ENCODE assay signal across 14 cellular contexts in the genomic region with DNA sequence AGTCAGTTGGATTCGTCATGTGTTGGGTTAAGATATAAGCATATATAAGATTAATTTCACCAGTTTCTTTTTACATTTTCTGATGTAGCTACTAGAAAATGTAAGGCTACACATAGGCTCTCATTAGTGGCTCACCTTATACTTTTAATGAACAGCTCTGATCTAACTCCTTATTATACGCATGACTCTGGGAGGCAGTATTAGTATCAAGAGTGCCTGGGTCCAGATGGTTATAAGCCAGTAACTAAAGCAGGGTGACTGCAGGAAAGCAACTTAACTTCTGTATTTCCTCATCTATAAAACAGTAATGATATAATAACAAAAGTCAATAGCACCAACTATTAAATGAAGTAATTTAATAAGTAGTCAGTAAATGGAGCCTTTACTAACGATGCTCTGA. TPM values are rescaled to one million over a fixed set of nuclear protein-coding genes. Genes with fewer than 3 reads are reported as not detected.
A peak's percentile ranks its signal among the peaks of the same experiment; 100 is the strongest.
DNase-seq lines count a peak whose midpoint lies in the region; ATAC-seq and TF ChIP-seq lines count a peak whose summit lies in the region.
"Had no signal": no experiment of that assay in that cellular context is flagged by ENCODE, and none has a peak within 500 bp of the region (broad histone marks: within the 10 kb centered on the region; RNA-seq: fewer than 3 reads in every experiment).

No MANE protein-coding gene starts in this region.

- H3K36me3 Mint-ChIP-seq in IgD-negative memory B cell (peaks cover 3% of the 10 kb centered on the region), natural killer cell (peaks cover 5% of the 10 kb centered on the region)
- peaks cover 11% of the 10 kb centered on the region for H3K36me3 Mint-ChIP-seq in activated T-helper 1 cell treated with anti-CD3 and anti-CD28 coated beads, Interleukin-12 subunit alpha, Interleukin-12 subunit beta, Interleukin-2, Interleukin-4 antibody, amounts not matched to agents 30 ng/mL and 10 ng/mL and 1 ng/mL, durations not matched to agents 14 hours and 24 hours and 36 hours (ENCODE audit: low read depth)

- intact Hi-C loops in activated T-helper 1 cell treated with anti-CD3 and anti-CD28 coated beads, Interleukin-12 subunit alpha, Interleukin-12 subunit beta, Interleukin-2, Interleukin-4 antibody, amounts not matched to agents 30 ng/mL and 10 ng/mL and 1 ng/mL, durations not matched to agents 14 hours and 24 hours and 36 hours (cut with micrococcal nuclease): no loop called here
- intact Hi-C loops in natural killer cell (cut with micrococcal nuclease): no loop called here

- H3K4me1 Mint-ChIP-seq in IgD-negative memory B cell: peaks cover 20 to 25% (median 23%) of the 10 kb centered on the region in 3 donors
- peaks cover 44% of the 10 kb centered on the region for H3K4me1 Mint-ChIP-seq in activated T-helper 1 cell treated with anti-CD3 and anti-CD28 coated beads, Interleukin-12 subunit alpha, Interleukin-12 subunit beta, Interleukin-2, Interleukin-4 antibody, amounts not matched to agents 30 ng/mL and 10 ng/mL and 1 ng/mL, durations not matched to agents 14 hours and 24 hours and 36 hours (ENCODE audit: low read depth)
- peaks cover 65% of the 10 kb centered on the region in 2 donors for H3K4me1 Mint-ChIP-seq in natural killer cell

- peak overlapping the region in 2 of 3 donors; percentile 95 to 100 for H3K27ac Mint-ChIP-seq in IgD-negative memory B cell
- H3K27ac Mint-ChIP-seq in activated T-helper 1 cell treated with anti-CD3 and anti-CD28 coated beads, Interleukin-12 subunit alpha, Interleukin-12 subunit beta, Interleukin-2, Interleukin-4 antibody, amounts not matched to agents 30 ng/mL and 10 ng/mL and 1 ng/mL, durations not matched to agents 14 hours and 24 hours and 36 hours: peak overlapping the region; percentile 56
- peak overlapping the region; percentile 95 to 100 for H3K27ac Mint-ChIP-seq in natural killer cell

- peaks cover 0 to 4% (median 0%) of the 10 kb centered on the region in 3 donors for H3K9me3 Mint-ChIP-seq in IgD-negative memory B cell
- H3K9me3 Mint-ChIP-seq in activated T-helper 1 cell treated with anti-CD3 and anti-CD28 coated beads, Interleukin-12 subunit alpha, Interleukin-12 subunit beta, Interleukin-2, Interleukin-4 antibody, amounts not matched to agents 30 ng/mL and 10 ng/mL and 1 ng/mL, durations not matched to agents 14 hours and 24 hours and 36 hours: no peaks in the 10 kb centered on the region
- H3K9me3 Mint-ChIP-seq in natural killer cell: peaks cover 0 to 3% of the 10 kb centered on the region in 2 donors

- peak overlapping the region; percentile 90 to 100 (median 95) for H3K4me3 Mint-ChIP-seq in IgD-negative memory B cell
- H3K4me3 Mint-ChIP-seq in activated T-helper 1 cell treated with anti-CD3 and anti-CD28 coated beads, Interleukin-12 subunit alpha, Interleukin-12 subunit beta, Interleukin-2, Interleukin-4 antibody, amounts not matched to agents 30 ng/mL and 10 ng/mL and 1 ng/mL, durations not matched to agents 14 hours and 24 hours and 36 hours: peak overlapping the region; percentile 93
- peak overlapping the region; percentile 100 for H3K4me3 Mint-ChIP-seq in natural killer cell

- ATAC-seq in natural killer cell (no peak), GM19455 (IDR thresholded peaks at IDR 0.05; ENCODE audit: unreplicated experiment) (no peak), HG02759 (IDR thresholded peaks at IDR 0.05; ENCODE audit: unreplicated experiment) (no peak)
- ATAC-seq: right cardiac atrium had no signal

- H3K27me3 Mint-ChIP-seq in IgD-negative memory B cell (peaks cover 1% of the 10 kb centered on the region), natural killer cell (ENCODE audit: low read depth in 2 of 2) (peaks cover 7 to 10% of the 10 kb centered on the region in 2 donors)
- peaks cover 7% of the 10 kb centered on the region for H3K27me3 Mint-ChIP-seq in activated T-helper 1 cell treated with anti-CD3 and anti-CD28 coated beads, Interleukin-12 subunit alpha, Interleukin-12 subunit beta, Interleukin-2, Interleukin-4 antibody, amounts not matched to agents 30 ng/mL and 10 ng/mL and 1 ng/mL, durations not matched to agents 14 hours and 24 hours and 36 hours (ENCODE audit: insufficient read depth)

- TF ChIP-seq CTCF in natural killer cell (IDR thresholded peaks at IDR 0.05): no peak

- DNase-seq in NCI-H1105 treated with DMSO at 0.1 percent for 48 hours (lab: John Stamatoyannopoulos, UW) (peak; percentile 7), NCI-H1105 (lab: John Stamatoyannopoulos, UW) (no peak), natural killer cell (no peak), HT-29 (ENCODE audit: low spot score) (no peak)
- no peak for DNase-seq in activated T-helper 1 cell treated with anti-CD3 and anti-CD28 coated beads, Interleukin-12 subunit alpha, Interleukin-12 subunit beta, Interleukin-2, Interleukin-4 antibody, amounts not matched to agents 30 ng/mL and 10 ng/mL and 1 ng/mL, durations not matched to agents 14 hours and 24 hours and 36 hours (ENCODE audit: low spot score)
- DNase-seq: 8988T; dermis blood vessel endothelial cell; left ventricle myocardium inferior; right cardiac atrium; Right ventricle myocardium superior; stimulated activated CD4-positive, alpha-beta T cell treated with anti-CD3 and anti-CD28 coated beads, Interleukin-4, amount 100 ng/mL, for 1 hour had no signal

RNA-seq across cellular contexts. Expression of a gene that starts 1.4 kb away (rescaled TPM):
- polyA plus RNA-seq in IgD-negative memory B cell: 86.5 TPM
- total RNA-seq in activated T-helper 1 cell treated with anti-CD3 and anti-CD28 coated beads, Interleukin-12 subunit alpha, Interleukin-12 subunit beta, Interleukin-2, Interleukin-4 antibody, amounts not matched to agents 30 ng/mL and 10 ng/mL and 1 ng/mL, durations not matched to agents 14 hours and 24 hours and 36 hours: 113 and 119 TPM in 2 replicates
- total RNA-seq in natural killer cell: 100 to 1,000 TPM; 127 to 147 (median 130) TPM
- total RNA-seq in HT-29 (2014; rRNA removed; shearing (Covaris generic)): 0.10 and 0.41 TPM in 2 replicates

Comparison
In these comparisons a context has a peak if more than half of its experiments do, and no peak if none do; other contexts are left out.
1. RNA of a gene that starts 1.4 kb away (total RNA-seq): 127 to 147 TPM in natural killer cell and 113 to 119 TPM in activated T-helper 1 cell treated with anti-CD3 and anti-CD28 coated beads, Interleukin-12 subunit alpha, Interleukin-12 subunit beta, Interleukin-2, Interleukin-4 antibody, amounts not matched to agents 30 ng/mL and 10 ng/mL and 1 ng/mL, durations not matched to agents 14 hours and 24 hours and 36 hours; 0.10 to 0.41 TPM in HT-29; every median in the first group is over 10 times any median in the second.
2. Peak in every context shown above with its lines, with median percentiles within 50 percentile points of each other: H3K27ac Mint-ChIP-seq and H3K4me3 Mint-ChIP-seq.